ENCODE assay signal across 14 cellular contexts in the genomic region with DNA sequence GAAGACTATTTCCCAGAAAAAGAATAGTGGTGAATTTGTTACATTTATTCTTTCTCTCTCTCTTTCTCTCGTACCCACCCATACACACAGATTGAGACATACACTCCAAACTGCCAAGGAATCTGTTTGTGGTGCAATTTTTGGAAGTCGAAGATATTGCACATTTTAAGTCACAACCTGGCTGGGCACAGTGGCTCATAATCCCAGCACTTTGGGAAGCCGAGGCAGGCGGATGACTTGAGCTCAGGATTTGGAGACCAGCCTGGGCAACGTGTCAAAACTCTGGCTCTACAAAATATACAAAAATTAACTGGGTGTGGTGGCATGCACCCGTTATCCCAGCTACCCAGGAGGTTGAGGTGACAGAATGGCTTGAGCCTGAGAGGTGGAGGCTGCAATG. TPM values are rescaled to one million over a fixed set of nuclear protein-coding genes. Genes with fewer than 3 reads are reported as not detected.
DNase-seq lines count a peak whose midpoint lies in the region; ATAC-seq and TF ChIP-seq lines count a peak whose summit lies in the region.
"Had no signal": no experiment of that assay in that cellular context is flagged by ENCODE, and none has a peak within 500 bp of the region (broad histone marks: within the 10 kb centered on the region; RNA-seq: fewer than 3 reads in every experiment).

No MANE protein-coding gene starts in this region.

- peak in 2 of 3 donors; percentile 58 to 71 for DNase-seq in right cardiac atrium
- DNase-seq in heart right ventricle = no peak
- peak; percentile 14 for DNase-seq in fibroblast of peridontal ligament (ENCODE audit: extremely low read depth)
- peak; percentile 69 to 92 for DNase-seq in lower leg skin (ENCODE audit: low spot score in 2 of 2)
- peak; percentile 50 to 60 for DNase-seq in tibial artery
- DNase-seq in islet precursor cell = no peak
- DNase-seq in H7 = no peak
- DNase-seq: 8988T; C1 segment of cervical spinal cord; Calu3; CD4-positive, alpha-beta T cell; DMS 273 treated with DMSO at 0.1 percent for 48 hours had no signal

- no peak overlapping the region for H3K27ac ChIP-seq in right cardiac atrium (ENCODE audit: low read length)
- no peak overlapping the region for H3K27ac ChIP-seq in heart right ventricle
- H3K27ac ChIP-seq in tibial artery = no peak overlapping the region

- H3K9me3 ChIP-seq in right cardiac atrium (ENCODE audit: control insufficient read depth, low read length) (no peaks in the 10 kb centered on the region), heart right ventricle (no peaks in the 10 kb centered on the region), tibial artery (no peaks in the 10 kb centered on the region)

- H3K4me3 ChIP-seq in right cardiac atrium (ENCODE audit: low read length) (no peak overlapping the region), heart right ventricle (no peak overlapping the region), lower leg skin (ENCODE audit: low read depth, poor library complexity, severe bottlenecking) (no peak overlapping the region), tibial artery (no peak overlapping the region), H7 (ENCODE audit: insufficient read depth, low read depth, low read length) (no peak overlapping the region)

- TF ChIP-seq CTCF in heart right ventricle (IDR thresholded peaks at IDR 0.05) (no peak), lower leg skin (IDR thresholded peaks at IDR 0.05) (no peak), tibial artery (IDR thresholded peaks at IDR 0.05) (no peak)

- 77% methylated on average over 6 of the region's 6 CpGs for WGBS in right cardiac atrium
- WGBS in heart right ventricle, 2 donors = 88 to 90% methylated on average over 6 of the region's 6 CpGs
- 52 to 62% methylated on average over 6 of the region's 6 CpGs for WGBS in lower leg skin, 2 donors

- intact Hi-C loops in right cardiac atrium (cut with DNase I) (no loop called here), heart right ventricle (cut with DNase I) (no loop called here), lower leg skin (cut with DNase I; ENCODE audit: low total_unique reads) (no loop called here), tibial artery (cut with DNase I; ENCODE audit: low total_unique reads) (no loop called here)

- peaks cover 2% of the 10 kb centered on the region for H3K4me1 ChIP-seq in right cardiac atrium (ENCODE audit: control insufficient read depth, insufficient read depth, low read length)
- peaks cover 0 to 18% (median 0%) of the 10 kb centered on the region in 9 donors for H3K4me1 ChIP-seq in heart right ventricle
- H3K4me1 ChIP-seq in tibial artery = no peaks in the 10 kb centered on the region

- H3K36me3 ChIP-seq in heart right ventricle (no peaks in the 10 kb centered on the region), tibial artery (no peaks in the 10 kb centered on the region), H7 (replicated peaks; ENCODE audit: control insufficient read depth, insufficient read depth, low read length) (no peaks in the 10 kb centered on the region)

- no peak for ATAC-seq in right cardiac atrium
- no peak for ATAC-seq in heart right ventricle
- ATAC-seq in HG03159 (IDR thresholded peaks at IDR 0.05; ENCODE audit: unreplicated experiment) = no peak
- ATAC-seq: HCT116 had no signal

- TF ChIP-seq POLR2A in lower leg skin (IDR thresholded peaks at IDR 0.05) = no peak

- no peaks in the 10 kb centered on the region for H3K27me3 ChIP-seq in right cardiac atrium (ENCODE audit: control insufficient read depth, insufficient read depth)
- no peaks in the 10 kb centered on the region for H3K27me3 ChIP-seq in heart right ventricle
- H3K27me3 ChIP-seq in tibial artery = no peaks in the 10 kb centered on the region
- no peaks in the 10 kb centered on the region for H3K27me3 ChIP-seq in H7 (ENCODE audit: control insufficient read depth, insufficient read depth, low read length)

RNA-seq across cellular contexts. Expression of gene PLIN2, which starts 19.1 kb away (rescaled TPM):
- 100 to 1,000 TPM in 1 of 4 donors, 10 to 100 TPM in 3; 56.3 to 236 (median 79.0) TPM for total RNA-seq in right cardiac atrium
- 74.7 TPM for polyA plus RNA-seq in right cardiac atrium
- 100 to 1,000 TPM in 3 of 10 donors, 10 to 100 TPM in 7; 35.4 to 205 (median 49.4) TPM for total RNA-seq in heart right ventricle
- polyA plus RNA-seq in heart right ventricle = 100 to 1,000 TPM in 1 of 2 donors, 10 to 100 TPM in 1; 35.0 to 184 TPM
- 100 to 1,000 TPM in 3 of 4 donors, 10 to 100 TPM in 1; 96.4 to 377 (median 177) TPM for total RNA-seq in lower leg skin
- 83.5 and 95.0 TPM in 2 replicates for total RNA-seq in H7 (2014; rRNA removed; shearing (Covaris generic))
- total RNA-seq: Calu3 had no signal

RNA-seq across cellular contexts. Expression of gene HAUS6, which starts 43.7 kb away (rescaled TPM):
- total RNA-seq in right cardiac atrium = 1 to 10 TPM; 6.1 to 9.2 (median 7.9) TPM
- 2.8 TPM for polyA plus RNA-seq in right cardiac atrium
- total RNA-seq in heart right ventricle = 10 to 100 TPM in 1 of 10 donors, 1 to 10 TPM in 9; 4.9 to 10.4 (median 7.2) TPM
- polyA plus RNA-seq in heart right ventricle = 1 to 10 TPM; 2.6 to 4.2 TPM
- 1 to 10 TPM; 6.5 to 7.9 (median 7.4) TPM for total RNA-seq in lower leg skin
- 36.1 and 56.1 TPM in 2 replicates for total RNA-seq in H7 (2014; rRNA removed; shearing (Covaris generic))

Comparison
In these comparisons a context has a peak if more than half of its experiments do, and no peak if none do; other contexts are left out.
1. DNase-seq: peak in right cardiac atrium (2 of 3), fibroblast of peridontal ligament (single experiment), lower leg skin (2 of 2) and tibial artery (2 of 2); none in heart right ventricle (0 of 2), islet precursor cell (single experiment) and H7 (single experiment).